Comparison of ENCODE assay signal across 23 cellular contexts in the genomic region with DNA sequence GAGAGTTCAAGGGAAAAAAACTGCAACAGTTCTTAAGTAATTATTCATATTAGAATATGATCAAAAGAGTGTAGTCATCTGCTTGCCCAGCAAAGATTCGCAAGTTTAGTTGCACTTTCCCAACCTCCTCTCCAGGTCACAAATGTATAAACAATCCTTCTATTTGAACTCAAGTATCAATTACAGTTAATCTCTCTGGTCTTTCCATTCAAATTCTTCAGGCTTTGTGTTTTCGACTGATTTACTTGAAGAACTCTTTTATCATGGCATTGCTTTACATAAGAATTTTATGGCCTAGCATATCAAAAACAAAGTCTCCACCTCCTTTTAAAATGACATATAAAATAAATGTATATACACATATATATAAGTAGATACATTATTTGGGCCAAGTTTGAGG.
"Had no signal": no experiment of that assay in that cellular context is flagged by ENCODE, and none has a peak within 500 bp of the region (broad histone marks: within the 10 kb centered on the region; RNA-seq: fewer than 3 reads in every experiment).

No MANE protein-coding gene starts in this region.

- ATAC-seq: natural killer cell; right cardiac atrium; sciatic nerve; stimulated activated memory B cell treated with anti-CD40 and anti-IgM and Interleukin-4, amounts not matched to agents 10 μg/mL and 1 μg/mL and 100 μg/mL, for 72 hours; stimulated activated naive CD8-positive, alpha-beta T cell treated with anti-CD3 and anti-CD28 coated beads, Interleukin-15, Interleukin-2, amounts not matched to agents 100 U/mL and 50 U/mL, for 24 hours had no signal

- H3K4me1 ChIP-seq: left ventricle myocardium inferior, stomach, testis, thyroid gland, transverse colon, upper lobe of left lung, vagina had no signal

- H3K27me3 ChIP-seq: ovary, stomach, testis, thyroid gland, transverse colon, upper lobe of left lung, vagina had no signal

- H3K4me3 ChIP-seq: left ventricle myocardium inferior, lung, ovary, skin epidermis, stomach, testis, thyroid gland, transverse colon, upper lobe of left lung, vagina had no signal

- H3K9me3 ChIP-seq: left ventricle myocardium inferior, ovary, stomach, testis, thyroid gland, transverse colon, upper lobe of left lung, vagina had no signal

- H3K27ac ChIP-seq: left ventricle myocardium inferior, ovary, skin epidermis, stomach, testis, thyroid gland, transverse colon, upper lobe of left lung, vagina had no signal

- DNase-seq: islet precursor cell; left ventricle myocardium inferior; mesendoderm; naive B cell; natural killer cell; nephron progenitor cell; ovary; right cardiac atrium; stimulated activated CD4-positive, alpha-beta T cell treated with anti-CD3 and anti-CD28 coated beads, Interleukin-1b, Interleukin-23, amount 100 ng/mL, for 48 hours; stimulated activated CD4-positive, alpha-beta T cell treated with anti-CD3 and anti-CD28 coated beads, Interleukin-2, amount 100 ng/mL, for 48 hours; stimulated activated CD4-positive, alpha-beta T cell treated with anti-CD3 and anti-CD28 coated beads, Interleukin-4, amount 100 ng/mL, for 4 hours; stimulated activated CD8-positive, alpha-beta memory T cell treated with anti-CD3 and anti-CD28 coated beads, Interleukin-4, amount 100 ng/mL, for 48 hours; stimulated activated naive CD8-positive, alpha-beta T cell treated with anti-CD3 and anti-CD28 coated beads, Interleukin-15, Interleukin-2, amounts not matched to agents 100 U/mL and 50 U/mL, for 24 hours; stomach; testis; thyroid gland; transverse colon; upper lobe of left lung had no signal

- H3K36me3 ChIP-seq: left ventricle myocardium inferior, ovary, stomach, thyroid gland, transverse colon, upper lobe of left lung, vagina had no signal
